8 cellular contexts compared by ENCODE assay signal in the genomic region with DNA sequence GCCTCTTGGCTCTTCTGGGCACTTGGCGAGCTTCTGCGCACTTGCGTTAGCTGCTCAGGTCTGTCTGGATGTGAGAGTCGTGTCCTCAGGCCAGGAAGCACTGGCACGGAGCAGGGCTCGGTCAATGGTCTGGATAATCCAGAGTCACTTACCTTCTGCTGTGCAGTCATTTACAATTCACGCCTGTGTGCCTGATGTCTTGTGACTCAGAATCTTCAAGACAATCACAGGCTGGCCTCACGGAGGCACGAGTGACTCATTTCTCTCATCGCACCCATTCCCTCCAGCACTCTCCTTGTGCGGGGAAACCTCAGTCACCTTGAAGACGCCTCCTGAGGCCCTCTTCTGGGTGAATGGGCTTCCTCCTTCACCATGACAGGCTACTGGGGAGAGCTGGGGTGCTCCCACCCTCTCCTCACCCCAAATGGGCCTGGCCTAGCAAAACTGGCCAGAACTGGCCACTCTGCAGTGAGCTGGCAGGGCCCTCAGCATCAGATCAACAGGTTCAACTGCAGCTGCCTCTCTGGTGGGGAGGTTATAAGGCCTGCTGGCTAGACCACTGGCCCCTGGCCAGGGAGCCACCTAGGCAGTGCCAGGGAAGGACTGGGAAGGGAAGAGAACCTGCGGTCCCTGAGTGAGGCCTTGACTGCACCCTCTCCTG. TPM values are rescaled to one million over a fixed set of nuclear protein-coding genes. Genes with fewer than 3 reads are reported as not detected.
DNase-seq lines count a peak whose midpoint lies in the region; ATAC-seq, FAIRE-seq and TF ChIP-seq lines count a peak whose summit lies in the region.

No MANE protein-coding gene starts in this region.

- peaks cover 43% of the 10 kb centered on the region for H3K79me2 ChIP-seq in HepG2 (ENCODE audit: insufficient read depth, low read length)
- peaks cover 29% of the 10 kb centered on the region for H3K79me2 ChIP-seq in SU-DHL-6 (ENCODE audit: insufficient read depth, low read length)
- H3K79me2 ChIP-seq in astrocyte (ENCODE audit: insufficient read depth, low read length): peaks cover 59% of the 10 kb centered on the region

- H4K20me1 ChIP-seq in HepG2 (ENCODE audit: insufficient read depth, low read length) (peaks cover 11% of the 10 kb centered on the region; the same call in 1 of the 2 replicates), SU-DHL-6 (ENCODE audit: low read depth, low read length) (no peaks in the 10 kb centered on the region; the same call in 1 of the 2 replicates), astrocyte (ENCODE audit: insufficient read depth, low read length) (peaks cover 54% of the 10 kb centered on the region)

- H3K9ac ChIP-seq in HepG2 (ENCODE audit: insufficient read depth, low read depth, low read length) (peak overlapping the region; percentile 98), SU-DHL-6 (ENCODE audit: low read length) (peak overlapping the region; percentile 81), astrocyte (ENCODE audit: low read length) (peak overlapping the region; percentile 95)

- peak overlapping the region; percentile 99 for H3K4me2 ChIP-seq in HepG2 (ENCODE audit: low read depth, low read length)
- peak overlapping the region; percentile 64 for H3K4me2 ChIP-seq in SU-DHL-6 (ENCODE audit: low read depth, low read length, poor library complexity, severe bottlenecking)
- H3K4me2 ChIP-seq in astrocyte (ENCODE audit: low read length): peak overlapping the region; percentile 89

- 0 out of 2 replicates have a peak, but pooled peaks cover 9% of the 10 kb centered on the region for H3F3A ChIP-seq in SU-DHL-6 (ENCODE audit: insufficient read depth)

- FAIRE-seq in HepG2 (lab: Jason Lieb, UNC) (no peak), astrocyte (lab: Jason Lieb, UNC) (peak; percentile 81)

- peaks cover 3% of the 10 kb centered on the region for H3K36me3 Mint-ChIP-seq in astrocyte (ENCODE audit: low read depth, unreplicated experiment)

- H3K27ac ChIP-seq in HepG2 (ENCODE audit: extremely low read length, insufficient read depth, low read length) (no peak overlapping the region), right lobe of liver (no peak overlapping the region), SU-DHL-6 (ENCODE audit: low read depth, low read length) (0 out of 2 replicates have a peak overlapping the region, but pooled peaks have one; percentile 17), astrocyte (ENCODE audit: low read depth, low read length) (peak overlapping the region; percentile 95)

- no peaks in the 10 kb centered on the region for H3K9me3 ChIP-seq in HepG2 (ENCODE audit: low read length)
- no peaks in the 10 kb centered on the region for H3K9me3 ChIP-seq in right lobe of liver
- H3K9me3 ChIP-seq in SU-DHL-6 (ENCODE audit: insufficient read depth, low read length): no peaks in the 10 kb centered on the region
- H3K9me3 ChIP-seq in astrocyte (ENCODE audit: insufficient read depth, low read depth, low read length): no peaks in the 10 kb centered on the region

- intact Hi-C loops in HepG2 (cut with micrococcal nuclease; ENCODE audit: unreplicated experiment) (no loop called here), right lobe of liver (cut with DNase I) (no loop called here)

- H3K27me3 ChIP-seq in HepG2 (ENCODE audit: control insufficient read depth in 1 of 2, insufficient read depth in 2 of 2, low read length in 2 of 2): no peaks in the 10 kb centered on the region; a peak in 1 of 5 replicates
- H3K27me3 ChIP-seq in right lobe of liver: no peaks in the 10 kb centered on the region
- H3K27me3 ChIP-seq in SU-DHL-6 (ENCODE audit: low read length): no peaks in the 10 kb centered on the region
- H3K27me3 ChIP-seq in astrocyte (ENCODE audit: insufficient read depth, low read length): no peaks in the 10 kb centered on the region

- H3K4me1 Mint-ChIP-seq in astrocyte (ENCODE audit: low read depth, unreplicated experiment): peaks cover 15% of the 10 kb centered on the region

- no peak for TF ChIP-seq EP300 in HepG2 (IDR thresholded peaks at IDR 0.05; ENCODE audit: low read depth in 2 of 2, low read length in 2 of 2)
- TF ChIP-seq EP300 in HepG2 (CRISPR knock-in tag; IDR thresholded peaks at IDR 0.05; ENCODE audit: borderline replicate concordance): no peak

- peak overlapping the region; percentile 99 for H3K27ac Mint-ChIP-seq in astrocyte (ENCODE audit: unreplicated experiment)

- POLR2A ChIA-PET in HepG2 (lab: Yijun Ruan, JAX): interaction anchor here (0.9 to 2.7 kb wide), 7 partner anchors 8 to 120 kb away, joined by 3 to 35 read pairs (median 8); partner anchors contain the start of gene PIGQ

- ATAC-seq in HepG2 (no peak), right lobe of liver (no peak), HG03457 (IDR thresholded peaks at IDR 0.05; ENCODE audit: unreplicated experiment) (no peak)

- no peak for TF ChIP-seq RAD21 in HepG2 (CRISPR knock-in tag; IDR thresholded peaks at IDR 0.05)

- H2AFZ ChIP-seq in HepG2 (ENCODE audit: low read length) (no peak overlapping the region), SU-DHL-6 (ENCODE audit: low read depth, low read length, severe bottlenecking) (no peak overlapping the region), astrocyte (ENCODE audit: low read depth, low read length) (no peak overlapping the region)

- H3K27me3 Mint-ChIP-seq in astrocyte (ENCODE audit: low read depth, unreplicated experiment): no peaks in the 10 kb centered on the region

- H3K4me3 Mint-ChIP-seq in astrocyte (ENCODE audit: unreplicated experiment): peak overlapping the region; percentile 94

- 0 out of 4 replicates have a peak, but pooled peaks of 1 of the 2 experiments have one; percentile 21 for TF ChIP-seq POLR2A in HepG2 (IDR thresholded peaks at IDR 0.05; ENCODE audit: insufficient read depth in 1 of 2, low read depth in 2 of 2, low read length in 2 of 2)
- TF ChIP-seq POLR2A in right lobe of liver (IDR thresholded peaks at IDR 0.05): no peak

- H3K36me3 ChIP-seq in HepG2 (replicated peaks in 1 of 2; ENCODE audit: control insufficient read depth in 1 of 2, insufficient read depth in 2 of 2, low read length in 2 of 2): peaks cover 4 to 11% of the 10 kb centered on the region in 2 experiments; a peak in 4 of 5 replicates
- peaks cover 0 to 4% (median under 1%) of the 10 kb centered on the region in 4 donors for H3K36me3 ChIP-seq in right lobe of liver
- no peaks in the 10 kb centered on the region for H3K36me3 ChIP-seq in SU-DHL-6 (ENCODE audit: low read length)
- peaks cover 2% of the 10 kb centered on the region for H3K36me3 ChIP-seq in astrocyte (ENCODE audit: insufficient read depth, low read length)

- TF ChIP-seq CTCF in HepG2 (CRISPR knock-in tag; IDR thresholded peaks at IDR 0.05) (no peak), right lobe of liver (IDR thresholded peaks at IDR 0.05) (no peak), SU-DHL-6 (IDR thresholded peaks at IDR 0.05; ENCODE audit: insufficient read depth, low read length, poor library complexity, severe bottlenecking) (no peak), astrocyte (IDR thresholded peaks at IDR 0.05; ENCODE audit: insufficient read depth, low read depth, low read length) (no peak)

- no peak for DNase-seq in HepG2 (ENCODE audit: low spot score)
- DNase-seq in right lobe of liver: no peak
- DNase-seq in astrocyte (ENCODE audit: low read depth): peak; percentile 86
- peak; percentile 99 for DNase-seq in kidney tubule cell (ENCODE audit: low spot score)
- DNase-seq in stimulated activated CD4-positive, alpha-beta T cell treated with anti-CD3 and anti-CD28 coated beads, TNF-alpha, amount 100 ng/mL, for 24 hours (ENCODE audit: low read depth in 3 of 3): peak; percentile 59 to 81 (median 74)
- no peak for DNase-seq in middle frontal gyrus (ENCODE audit: extremely low spot score, low spot score)

- H3K9me3 Mint-ChIP-seq in astrocyte (ENCODE audit: unreplicated experiment): no peaks in the 10 kb centered on the region

- no TSS peak for BruUV-seq in HepG2 (replicated peaks; lab: Mats Ljungman, UMichigan)

- H3K4me1 ChIP-seq in HepG2 (ENCODE audit: insufficient read depth, low read length): peaks cover 48% of the 10 kb centered on the region
- peaks cover 0 to 27% (median 13%) of the 10 kb centered on the region in 4 donors for H3K4me1 ChIP-seq in right lobe of liver
- H3K4me1 ChIP-seq in astrocyte (ENCODE audit: insufficient read depth, low read length): peaks cover 37% of the 10 kb centered on the region

- in situ Hi-C loops in HepG2 (cut with HindIII; ENCODE audit: extremely low pct_ligation_motif_present, low pct_unique_long_range_greater_than_20kb): no loop called here

- no peaks in the 10 kb centered on the region for H3K9me2 ChIP-seq in SU-DHL-6 (replicated peaks; ENCODE audit: insufficient read depth, low read length)

- 95% methylated on average over 12 of the region's 13 CpGs for WGBS in HepG2 (ENCODE audit: low lambda C conversion rate)
- WGBS in right lobe of liver (ENCODE audit: insufficient coverage, low coverage, low lambda C conversion rate, missing lambda C conversion rate): 70% methylated on average over 2 of the region's 13 CpGs

- H3K4me3 ChIP-seq in HepG2 (replicated peaks in 1 of 3; ENCODE audit: insufficient read depth in 1 of 3, low read depth in 2 of 3, low read length in 3 of 3) (peak overlapping the region; percentile 92 to 96 (median 96)), right lobe of liver (peak overlapping the region in 1 of 3 donors; percentile 90), SU-DHL-6 (ENCODE audit: insufficient read depth, low read length, poor library complexity, severe bottlenecking) (peak overlapping the region; percentile 52), astrocyte (ENCODE audit: insufficient read depth, low read depth, low read length) (peak overlapping the region; percentile 77)

- CTCF ChIA-PET in HepG2 (lab: Yijun Ruan, JAX; ENCODE audit: low intra/inter-chr PET ratio, low total read pairs): no interaction called here

RNA-seq across cellular contexts. Expression of gene CAPN15, which starts 1.9 kb away (rescaled TPM):
- total RNA-seq in HepG2 (2016; rRNA removed; fragmentation: Illumina TruSeq; extraction: Trizol): 15.0 and 24.5 TPM in 2 replicates
- 4.2 and 4.4 TPM in 2 replicates for total RNA-seq in HepG2 (2016; cell fraction: cytosol; rRNA removed; fragmentation: Illumina TruSeq; extraction: Trizol; ENCODE audit: low read depth)
- total RNA-seq in HepG2 (2016; cell fraction: insoluble cytoplasmic fraction; rRNA removed; fragmentation: Illumina TruSeq; extraction: Trizol): 12.6 and 24.1 TPM in 2 replicates
- 16.3 and 16.4 TPM in 2 replicates for total RNA-seq in HepG2 (2016; cell fraction: membrane; rRNA removed; fragmentation: Illumina TruSeq; extraction: Trizol)
- 14.9 and 20.4 TPM in 2 replicates for total RNA-seq in HepG2 (2016; cell fraction: nucleus; rRNA removed; fragmentation: Illumina TruSeq; extraction: Trizol)
- polyA plus RNA-seq in HepG2 (2011; rRNA removed): 14.9 and 22.2 TPM in 2 replicates
- 11.3 and 22.6 TPM in 2 replicates for polyA plus RNA-seq in HepG2 (2011; cell fraction: cytosol; rRNA removed)
- polyA plus RNA-seq in HepG2 (2011; cell fraction: nucleus; rRNA removed): 103 and 145 TPM in 2 replicates
- polyA plus RNA-seq in HepG2 (2012): 17.6 and 19.5 TPM in 2 replicates
- 5.8 and 6.0 TPM in 2 replicates for polyA plus RNA-seq in HepG2 (2016; cell fraction: cytosol; fragmentation: Illumina TruSeq; extraction: Trizol; ENCODE audit: low read depth)
- polyA plus RNA-seq in HepG2 (2016; cell fraction: insoluble cytoplasmic fraction; fragmentation: Illumina TruSeq; extraction: Trizol; ENCODE audit: low read depth): 20.7 and 26.7 TPM in 2 replicates
- polyA plus RNA-seq in HepG2 (2016; cell fraction: membrane; fragmentation: Illumina TruSeq; extraction: Trizol; ENCODE audit: low read depth): 16.3 and 19.3 TPM in 2 replicates
- 67.7 and 68.0 TPM in 2 replicates for polyA plus RNA-seq in HepG2 (2016; cell fraction: nucleus; fragmentation: Illumina TruSeq; extraction: Trizol; ENCODE audit: insufficient read depth, low read depth)
- polyA minus RNA-seq in HepG2 (2011; rRNA and poly(A)+ RNA removed; ENCODE audit: low replicate concordance): 22.1 and 60.1 TPM in 2 replicates
- polyA minus RNA-seq in HepG2 (2011; cell fraction: cytosol; rRNA and poly(A)+ RNA removed): 39.5 and 41.1 TPM in 2 replicates
- 16.0 and 18.4 TPM in 2 replicates for polyA minus RNA-seq in HepG2 (2011; cell fraction: nucleus; rRNA and poly(A)+ RNA removed)
- total RNA-seq in right lobe of liver: 10 to 100 TPM; 17.3 to 34.3 (median 23.3) TPM
- total RNA-seq in astrocyte: 33.6 and 38.7 TPM in 2 replicates

RNA-seq across cellular contexts. Expression of gene PRR35, which starts 34.5 kb away (rescaled TPM):
- 0.07 TPM in 1 of 2 replicates, not detected in the other for total RNA-seq in HepG2 (2016; rRNA removed; fragmentation: Illumina TruSeq; extraction: Trizol)
- total RNA-seq in HepG2 (2016; cell fraction: cytosol; rRNA removed; fragmentation: Illumina TruSeq; extraction: Trizol; ENCODE audit: low read depth): not detected in 2 replicates
- total RNA-seq in HepG2 (2016; cell fraction: insoluble cytoplasmic fraction; rRNA removed; fragmentation: Illumina TruSeq; extraction: Trizol): not detected in 2 replicates
- not detected in 2 replicates for total RNA-seq in HepG2 (2016; cell fraction: membrane; rRNA removed; fragmentation: Illumina TruSeq; extraction: Trizol)
- not detected in 2 replicates for total RNA-seq in HepG2 (2016; cell fraction: nucleus; rRNA removed; fragmentation: Illumina TruSeq; extraction: Trizol)
- polyA plus RNA-seq in HepG2 (2011; rRNA removed): 0.16 and 0.38 TPM in 2 replicates
- polyA plus RNA-seq in HepG2 (2011; cell fraction: cytosol; rRNA removed): 0.23 and 0.28 TPM in 2 replicates
- 0.81 and 1.2 TPM in 2 replicates for polyA plus RNA-seq in HepG2 (2011; cell fraction: nucleus; rRNA removed)
- polyA plus RNA-seq in HepG2 (2012): 0.63 and 0.74 TPM in 2 replicates
- not detected in 2 replicates for polyA plus RNA-seq in HepG2 (2016; cell fraction: cytosol; fragmentation: Illumina TruSeq; extraction: Trizol; ENCODE audit: low read depth)
- polyA plus RNA-seq in HepG2 (2016; cell fraction: insoluble cytoplasmic fraction; fragmentation: Illumina TruSeq; extraction: Trizol; ENCODE audit: low read depth): not detected in 2 replicates
- not detected in 2 replicates for polyA plus RNA-seq in HepG2 (2016; cell fraction: membrane; fragmentation: Illumina TruSeq; extraction: Trizol; ENCODE audit: low read depth)
- polyA plus RNA-seq in HepG2 (2016; cell fraction: nucleus; fragmentation: Illumina TruSeq; extraction: Trizol; ENCODE audit: insufficient read depth, low read depth): not detected in 2 replicates
- 0.12 TPM in 1 of 2 replicates, not detected in the other for polyA minus RNA-seq in HepG2 (2011; rRNA and poly(A)+ RNA removed; ENCODE audit: low replicate concordance)
- polyA minus RNA-seq in HepG2 (2011; cell fraction: cytosol; rRNA and poly(A)+ RNA removed): 0.35 and 0.40 TPM in 2 replicates
- not detected in 2 replicates for polyA minus RNA-seq in HepG2 (2011; cell fraction: nucleus; rRNA and poly(A)+ RNA removed)
- total RNA-seq in right lobe of liver: not detected
- 0.09 TPM in 1 of 2 replicates, not detected in the other for total RNA-seq in astrocyte

RNA-seq across cellular contexts. Expression of gene NHLRC4, which starts 41.2 kb away (rescaled TPM):
- 0.40 and 0.48 TPM in 2 replicates for total RNA-seq in HepG2 (2016; rRNA removed; fragmentation: Illumina TruSeq; extraction: Trizol)
- not detected in 2 replicates for total RNA-seq in HepG2 (2016; cell fraction: cytosol; rRNA removed; fragmentation: Illumina TruSeq; extraction: Trizol; ENCODE audit: low read depth)
- total RNA-seq in HepG2 (2016; cell fraction: insoluble cytoplasmic fraction; rRNA removed; fragmentation: Illumina TruSeq; extraction: Trizol): 0.33 and 0.45 TPM in 2 replicates
- 0.10 and 0.22 TPM in 2 replicates for total RNA-seq in HepG2 (2016; cell fraction: membrane; rRNA removed; fragmentation: Illumina TruSeq; extraction: Trizol)
- 0.22 TPM in 1 of 2 replicates, not detected in the other for total RNA-seq in HepG2 (2016; cell fraction: nucleus; rRNA removed; fragmentation: Illumina TruSeq; extraction: Trizol)
- polyA plus RNA-seq in HepG2 (2011; rRNA removed): 0.59 and 1.1 TPM in 2 replicates
- polyA plus RNA-seq in HepG2 (2011; cell fraction: cytosol; rRNA removed): 0.71 and 1.2 TPM in 2 replicates
- 1.3 and 1.7 TPM in 2 replicates for polyA plus RNA-seq in HepG2 (2011; cell fraction: nucleus; rRNA removed)
- polyA plus RNA-seq in HepG2 (2012): 1.4 and 1.5 TPM in 2 replicates
- polyA plus RNA-seq in HepG2 (2016; cell fraction: cytosol; fragmentation: Illumina TruSeq; extraction: Trizol; ENCODE audit: low read depth): 0.09 TPM in 1 of 2 replicates, not detected in the other
- polyA plus RNA-seq in HepG2 (2016; cell fraction: insoluble cytoplasmic fraction; fragmentation: Illumina TruSeq; extraction: Trizol; ENCODE audit: low read depth): 0.26 TPM in 2 replicates
- not detected in 2 replicates for polyA plus RNA-seq in HepG2 (2016; cell fraction: membrane; fragmentation: Illumina TruSeq; extraction: Trizol; ENCODE audit: low read depth)
- not detected in 2 replicates for polyA plus RNA-seq in HepG2 (2016; cell fraction: nucleus; fragmentation: Illumina TruSeq; extraction: Trizol; ENCODE audit: insufficient read depth, low read depth)
- 1.4 TPM in 1 of 2 replicates, not detected in the other for polyA minus RNA-seq in HepG2 (2011; rRNA and poly(A)+ RNA removed; ENCODE audit: low replicate concordance)
- 0.40 and 0.88 TPM in 2 replicates for polyA minus RNA-seq in HepG2 (2011; cell fraction: cytosol; rRNA and poly(A)+ RNA removed)
- polyA minus RNA-seq in HepG2 (2011; cell fraction: nucleus; rRNA and poly(A)+ RNA removed): 0.13 and 0.25 TPM in 2 replicates
- under 1 TPM in 5 of 6 experiments, not detected in 1; 0.12 to 0.33 (median 0.28) TPM for total RNA-seq in right lobe of liver
- 0.50 and 0.73 TPM in 2 replicates for total RNA-seq in astrocyte

RNA-seq across cellular contexts. Expression of gene PIGQ, which starts 44.1 kb away (rescaled TPM):
- total RNA-seq in HepG2 (2016; rRNA removed; fragmentation: Illumina TruSeq; extraction: Trizol) (8.4 and 19.7 TPM in 2 replicates), right lobe of liver (10 to 100 TPM; 19.5 to 32.0 (median 27.8) TPM), astrocyte (22.2 and 22.4 TPM in 2 replicates)
- 7.5 and 10.0 TPM in 2 replicates for total RNA-seq in HepG2 (2016; cell fraction: cytosol; rRNA removed; fragmentation: Illumina TruSeq; extraction: Trizol; ENCODE audit: low read depth)
- total RNA-seq in HepG2 (2016; cell fraction: insoluble cytoplasmic fraction; rRNA removed; fragmentation: Illumina TruSeq; extraction: Trizol): 7.4 and 18.9 TPM in 2 replicates
- 13.0 and 18.2 TPM in 2 replicates for total RNA-seq in HepG2 (2016; cell fraction: membrane; rRNA removed; fragmentation: Illumina TruSeq; extraction: Trizol)
- total RNA-seq in HepG2 (2016; cell fraction: nucleus; rRNA removed; fragmentation: Illumina TruSeq; extraction: Trizol): 16.8 and 19.0 TPM in 2 replicates
- 7.7 and 13.6 TPM in 2 replicates for polyA plus RNA-seq in HepG2 (2011; rRNA removed)
- polyA plus RNA-seq in HepG2 (2011; cell fraction: cytosol; rRNA removed): 7.2 and 11.6 TPM in 2 replicates
- 70.8 and 80.2 TPM in 2 replicates for polyA plus RNA-seq in HepG2 (2011; cell fraction: nucleus; rRNA removed)
- polyA plus RNA-seq in HepG2 (2012): 6.7 and 8.5 TPM in 2 replicates
- polyA plus RNA-seq in HepG2 (2016; cell fraction: cytosol; fragmentation: Illumina TruSeq; extraction: Trizol; ENCODE audit: low read depth): 6.3 and 7.2 TPM in 2 replicates
- polyA plus RNA-seq in HepG2 (2016; cell fraction: insoluble cytoplasmic fraction; fragmentation: Illumina TruSeq; extraction: Trizol; ENCODE audit: low read depth): 6.9 and 8.3 TPM in 2 replicates
- polyA plus RNA-seq in HepG2 (2016; cell fraction: membrane; fragmentation: Illumina TruSeq; extraction: Trizol; ENCODE audit: low read depth): 10.4 and 10.8 TPM in 2 replicates
- polyA plus RNA-seq in HepG2 (2016; cell fraction: nucleus; fragmentation: Illumina TruSeq; extraction: Trizol; ENCODE audit: insufficient read depth, low read depth): 31.7 and 36.7 TPM in 2 replicates
- 38.0 and 89.1 TPM in 2 replicates for polyA minus RNA-seq in HepG2 (2011; rRNA and poly(A)+ RNA removed; ENCODE audit: low replicate concordance)
- polyA minus RNA-seq in HepG2 (2011; cell fraction: cytosol; rRNA and poly(A)+ RNA removed): 8.1 and 11.1 TPM in 2 replicates
- polyA minus RNA-seq in HepG2 (2011; cell fraction: nucleus; rRNA and poly(A)+ RNA removed): 13.6 and 14.0 TPM in 2 replicates

Comparison
In these comparisons a context has a peak if more than half of its experiments do, and no peak if none do; other contexts are left out.
1. DNase-seq: peak in astrocyte (single experiment), kidney tubule cell (single experiment) and stimulated activated CD4-positive, alpha-beta T cell treated with anti-CD3 and anti-CD28 coated beads, TNF-alpha, amount 100 ng/mL, for 24 hours (3 of 3); none in HepG2 (single experiment), right lobe of liver (0 of 3) and middle frontal gyrus (single experiment).
2. H3K27ac ChIP-seq: peak in SU-DHL-6 (single experiment) and astrocyte (single experiment); none in HepG2 (single experiment) and right lobe of liver (0 of 3).
3. Peak in every context shown above with its lines, with median percentiles within 50 percentile points of each other: H3K4me2 ChIP-seq and H3K9ac ChIP-seq.